Comparison of ENCODE assay signal across 29 cellular contexts in the genomic region with DNA sequence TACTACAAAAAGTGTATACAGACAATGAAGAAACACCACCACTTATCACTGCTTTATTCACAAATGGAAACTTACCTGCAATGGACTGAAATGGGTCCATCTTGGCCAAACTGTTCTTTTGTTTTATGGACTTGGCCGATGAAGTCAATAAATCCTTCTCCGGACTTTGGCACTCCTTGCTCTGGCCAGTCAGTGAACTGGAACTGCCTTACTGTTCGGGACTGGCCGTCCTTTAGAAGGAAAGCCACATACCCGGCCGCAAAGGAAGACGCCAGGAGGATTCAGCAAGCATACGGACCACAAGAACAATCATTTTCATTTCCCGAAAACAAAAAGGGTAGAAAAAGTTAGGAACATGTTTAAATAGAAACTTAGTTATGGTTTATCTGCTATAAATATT.
"Had no signal": no experiment of that assay in that cellular context is flagged by ENCODE, and none has a peak within 500 bp of the region (broad histone marks: within the 10 kb centered on the region; RNA-seq: fewer than 3 reads in every experiment).

No MANE protein-coding gene starts in this region.

- H3K4me1 Mint-ChIP-seq: naive thymus-derived CD4-positive, alpha-beta T cell; neural crest cell had no signal

- H3K36me3 ChIP-seq: left ventricle myocardium inferior, right atrium auricular region, stomach, thyroid gland, transverse colon, upper lobe of left lung, vagina had no signal

- DNase-seq: hypothalamus; immature natural killer cell; left cardiac atrium; left ventricle myocardium inferior; midbrain; mucosa of descending colon; naive thymus-derived CD4-positive, alpha-beta T cell; nucleus accumbens; stimulated activated CD4-positive, alpha-beta T cell treated with anti-CD3 and anti-CD28 coated beads, Interleukin-12 subunit alpha, Interleukin-12 subunit beta, amount 100 ng/mL, for 4 hours; stimulated activated CD4-positive, alpha-beta T cell treated with anti-CD3 and anti-CD28 coated beads, Interleukin-15, amount 100 ng/mL, for 24 hours; stimulated activated CD4-positive, alpha-beta T cell treated with anti-CD3 and anti-CD28 coated beads, Interleukin-2, amount 100 ng/mL, for 24 hours; stimulated activated CD4-positive, alpha-beta T cell treated with anti-CD3 and anti-CD28 coated beads, Interleukin-4, amount 100 ng/mL, for 1 hour; stimulated activated naive B cell treated with anti-CD40 and anti-IgM and Interleukin-4, amounts not matched to agents 10 μg/mL and 1 μg/mL and 100 μg/mL, for 72 hours; stimulated activated naive CD8-positive, alpha-beta T cell treated with anti-CD3 and anti-CD28 coated beads, Interleukin-15, Interleukin-2, amounts not matched to agents 100 U/mL and 50 U/mL, for 24 hours; stomach; testis; thyroid gland; transverse colon; upper lobe of left lung had no signal

- H3K27ac ChIP-seq: left ventricle myocardium inferior, parathyroid adenoma, psoas muscle, right atrium auricular region, skin epidermis, stomach, testis, thyroid gland, transverse colon, upper lobe of left lung, vagina had no signal

- ATAC-seq: left cardiac atrium; mucosa of descending colon; naive thymus-derived CD4-positive, alpha-beta T cell; natural killer cell treated with Interleukin-12 subunit alpha and Interleukin-12 subunit beta and Interleukin-15 and Interleukin-18, amount 100 ng/mL, for 72 hours; psoas muscle; sciatic nerve; stimulated activated naive B cell treated with anti-CD40 and anti-IgM and Interleukin-4, amounts not matched to agents 10 μg/mL and 1 μg/mL and 100 μg/mL, for 72 hours; stimulated activated naive CD8-positive, alpha-beta T cell treated with anti-CD3 and anti-CD28 coated beads, Interleukin-15, Interleukin-2, amounts not matched to agents 100 U/mL and 50 U/mL, for 24 hours had no signal

- H3K9me3 ChIP-seq: left ventricle myocardium inferior, mucosa of descending colon, psoas muscle, right atrium auricular region, stomach, testis, thyroid gland, transverse colon, upper lobe of left lung, vagina had no signal

- H3K27ac Mint-ChIP-seq: immature natural killer cell; naive thymus-derived CD4-positive, alpha-beta T cell; natural killer cell treated with Interleukin-12 subunit alpha and Interleukin-12 subunit beta and Interleukin-15 and Interleukin-18, amount 100 ng/mL, for 72 hours; stimulated activated naive B cell treated with anti-CD40 and anti-IgM and Interleukin-4, amounts not matched to agents 10 μg/mL and 1 μg/mL and 100 μg/mL, for 72 hours had no signal

- FAIRE-seq: islet of Langerhans had no signal

- H3K27me3 ChIP-seq: right atrium auricular region, stomach, testis, thyroid gland, transverse colon, upper lobe of left lung, vagina had no signal

- H3K36me3 Mint-ChIP-seq: immature natural killer cell; naive thymus-derived CD4-positive, alpha-beta T cell; stimulated activated naive B cell treated with anti-CD40 and anti-IgM and Interleukin-4, amounts not matched to agents 10 μg/mL and 1 μg/mL and 100 μg/mL, for 72 hours had no signal

- H3K4me3 Mint-ChIP-seq: immature natural killer cell; naive thymus-derived CD4-positive, alpha-beta T cell; natural killer cell treated with Interleukin-12 subunit alpha and Interleukin-12 subunit beta and Interleukin-15 and Interleukin-18, amount 100 ng/mL, for 72 hours; neural crest cell; stimulated activated naive B cell treated with anti-CD40 and anti-IgM and Interleukin-4, amounts not matched to agents 10 μg/mL and 1 μg/mL and 100 μg/mL, for 72 hours had no signal

- H2AFZ ChIP-seq: parathyroid adenoma had no signal

- H3K4me3 ChIP-seq: left ventricle myocardium inferior, lung, mucosa of descending colon, psoas muscle, right atrium auricular region, skin epidermis, stomach, testis, thyroid gland, transverse colon, upper lobe of left lung, vagina had no signal

- H3K4me1 ChIP-seq: left ventricle myocardium inferior, parathyroid adenoma, psoas muscle, right atrium auricular region, testis, thyroid gland, transverse colon, upper lobe of left lung, vagina had no signal

- H3K9ac ChIP-seq: parathyroid adenoma had no signal

- H3K79me2 ChIP-seq: parathyroid adenoma had no signal
